In genomic region chr15:40782609-40783227, GRCh38 we compare ENCODE assay signal across 9 cellular contexts. TPM values are rescaled to one million over a fixed set of nuclear protein-coding genes. Genes with fewer than 3 reads are reported as not detected.
DNase-seq lines count a peak whose midpoint lies in the region; ATAC-seq, FAIRE-seq and TF ChIP-seq lines count a peak whose summit lies in the region.
"Had no signal": no experiment of that assay in that cellular context is flagged by ENCODE, and none has a peak within 500 bp of the region (broad histone marks: within the 10 kb centered on the region; RNA-seq: fewer than 3 reads in every experiment).

No MANE protein-coding gene starts in this region.

- intact Hi-C loops in left cardiac atrium (cut with DNase I) = no loop called here
- intact Hi-C loops in esophagus muscularis mucosa (cut with DNase I) = no loop called here

- DNase-seq in NOMO-1 treated with DMSO at 0.1 percent for 48 hours (lab: John Stamatoyannopoulos, UW; ENCODE audit: unreplicated experiment) (peak; percentile 15), NOMO-1 treated with dmso at 0.1 percent for 144 hours (lab: John Stamatoyannopoulos, UW; ENCODE audit: unreplicated experiment) (no peak), HT-29 (ENCODE audit: low spot score) (peak; percentile 98), RCC 7860 (ENCODE audit: low spot score) (peak; percentile 36), left cardiac atrium (no peak), esophagus muscularis mucosa (ENCODE audit: extremely low spot score) (no peak)
- DNase-seq in activated T-helper 1 cell treated with anti-CD3 and anti-CD28 coated beads, Interleukin-2, amount 50 U/mL, for 16 hours (ENCODE audit: low read depth in 1 of 2, low spot score in 1 of 2) = peak; percentile 66 to 70
- DNase-seq in stimulated activated CD4-positive, alpha-beta T cell treated with anti-CD3 and anti-CD28 coated beads, Interleukin-1b, Interleukin-23, amount 100 ng/mL, for 24 hours (ENCODE audit: low read depth in 4 of 4, low spot score in 1 of 4) = peak; percentile 47 to 69 (median 62)

- H3K27ac ChIP-seq in esophagus muscularis mucosa (replicated peaks in 1 of 4) = no peak overlapping the region

- H3K36me3 ChIP-seq in esophagus muscularis mucosa = peaks cover 20 to 31% (median 29%) of the 10 kb centered on the region in 4 donors

- no peak overlapping the region for H3K4me3 ChIP-seq in esophagus muscularis mucosa

- ATAC-seq in left cardiac atrium = peak; percentile 71 to 76

- H3K4me1 ChIP-seq in esophagus muscularis mucosa = peaks cover 9 to 14% (median 11%) of the 10 kb centered on the region in 4 donors

- peak in 1 of 3 experiments; percentile 50 for TF ChIP-seq CTCF in esophagus muscularis mucosa (IDR thresholded peaks at IDR 0.05)

- TF ChIP-seq EP300 in esophagus muscularis mucosa (IDR thresholded peaks at IDR 0.05) = no peak

- no peaks in the 10 kb centered on the region for H3K9me3 ChIP-seq in esophagus muscularis mucosa

- TF ChIP-seq POLR2A in esophagus muscularis mucosa (IDR thresholded peaks at IDR 0.05; ENCODE audit: low read depth) = no peak

- no peak for FAIRE-seq in RCC 7860 (lab: Jason Lieb, UNC)
- FAIRE-seq: G401.6 had no signal

- WGBS in esophagus muscularis mucosa = 77% methylated on average over 8 of the region's 8 CpGs

- H3K27me3 ChIP-seq in esophagus muscularis mucosa = no peaks in the 10 kb centered on the region

RNA-seq across cellular contexts. Expression of gene C15orf62, which starts 12.9 kb away (rescaled TPM):
- 8.4 and 12.0 TPM in 2 replicates for total RNA-seq in HT-29 (2014; rRNA removed; shearing (Covaris generic))
- total RNA-seq in left cardiac atrium (under 1 TPM; 0.26 to 0.32 TPM), esophagus muscularis mucosa (1 to 10 TPM in 1 of 4 donors, under 1 TPM in 2, not detected in 1; under 0.01 to 1.1 (median 0.57) TPM)

RNA-seq across cellular contexts. Expression of gene GCHFR, which starts 18.9 kb away (rescaled TPM):
- 327 and 329 TPM in 2 replicates for total RNA-seq in HT-29 (2014; rRNA removed; shearing (Covaris generic))
- total RNA-seq in left cardiac atrium (10 to 100 TPM in 1 of 2 donors, 1 to 10 TPM in 1; 6.5 to 18.2 TPM), esophagus muscularis mucosa (10 to 100 TPM in 3 of 4 donors, 1 to 10 TPM in 1; 6.6 to 13.9 (median 11.8) TPM)

RNA-seq across cellular contexts. Expression of gene ZFYVE19, which starts 24.2 kb away (rescaled TPM):
- total RNA-seq in HT-29 (2014; rRNA removed; shearing (Covaris generic)) = 66.0 and 68.6 TPM in 2 replicates
- total RNA-seq in left cardiac atrium (10 to 100 TPM; 12.7 to 26.8 TPM), esophagus muscularis mucosa (10 to 100 TPM; 14.4 to 36.8 (median 18.8) TPM)

RNA-seq across cellular contexts. Expression of gene DNAJC17, which starts 24.6 kb away (rescaled TPM):
- total RNA-seq in HT-29 (2014; rRNA removed; shearing (Covaris generic)) = 47.9 and 53.5 TPM in 2 replicates
- total RNA-seq in left cardiac atrium (10 to 100 TPM; 18.8 to 19.2 TPM), esophagus muscularis mucosa (10 to 100 TPM in 3 of 4 donors, 1 to 10 TPM in 1; 10.0 to 23.8 (median 13.9) TPM)

RNA-seq across cellular contexts. Expression of gene RMDN3, which starts 27.7 kb away (rescaled TPM):
- total RNA-seq in HT-29 (2014; rRNA removed; shearing (Covaris generic)) = 33.2 and 35.7 TPM in 2 replicates
- 10 to 100 TPM; 20.7 to 23.8 TPM for total RNA-seq in left cardiac atrium
- total RNA-seq in esophagus muscularis mucosa = 10 to 100 TPM; 29.5 to 34.9 (median 31.5) TPM

Comparison
In these comparisons a context has a peak if more than half of its experiments do, and no peak if none do; other contexts are left out.
1. DNase-seq: peak in NOMO-1 treated with DMSO at 0.1 percent for 48 hours (single experiment), HT-29 (single experiment), RCC 7860 (single experiment), activated T-helper 1 cell treated with anti-CD3 and anti-CD28 coated beads, Interleukin-2, amount 50 U/mL, for 16 hours (2 of 2) and stimulated activated CD4-positive, alpha-beta T cell treated with anti-CD3 and anti-CD28 coated beads, Interleukin-1b, Interleukin-23, amount 100 ng/mL, for 24 hours (4 of 4); none in NOMO-1 treated with dmso at 0.1 percent for 144 hours (single experiment), left cardiac atrium (single experiment) and esophagus muscularis mucosa (single experiment).
2. RNA of gene GCHFR, which starts 18.9 kb away (total RNA-seq): 327 to 329 TPM in HT-29; 6.5 to 18.2 TPM in left cardiac atrium and 6.6 to 13.9 TPM in esophagus muscularis mucosa; every median in the first group is over 10 times any median in the second.